33 cellular contexts compared by ENCODE assay signal in genomic region chr10:7734821-7735220, GRCh38. TPM values are rescaled to one million over a fixed set of nuclear protein-coding genes. Genes with fewer than 3 reads are reported as not detected.
"Had no signal": no experiment of that assay in that cellular context is flagged by ENCODE, and none has a peak within 500 bp of the region (broad histone marks: within the 10 kb centered on the region; RNA-seq: fewer than 3 reads in every experiment).

No MANE protein-coding gene starts in this region.

- H3K4me3 Mint-ChIP-seq: activated CD8-positive, alpha-beta memory T cell treated with anti-CD3 and anti-CD28 coated beads, Interleukin-2, amount 10 ng/mL, durations not matched to agents 7 days and 5 days; activated CD8-positive, alpha-beta T cell treated with anti-CD3 and anti-CD28 coated beads, Interleukin-2, amount 10 ng/mL, durations not matched to agents 7 days and 5 days; activated naive CD8-positive, alpha-beta T cell treated with anti-CD3 and anti-CD28 coated beads, Interleukin-2, amount 50 U/mL, for 24 hours; activated T-cell treated with anti-CD3 and anti-CD28 coated beads, Interleukin-2, amount 50 U/mL, for 4 hours; T-helper 2 cell treated with Interferon-gamma antibody and Interleukin-4, amounts not matched to agents 5 μg/mL and 100 μg/mL, for 36 hours had no signal

- DNase-seq: activated CD4-positive, alpha-beta T cell treated with anti-CD3 and anti-CD28 coated beads for 48 hours; activated CD4-positive, alpha-beta T cell treated with anti-CD3 and anti-CD28 coated beads, Interleukin-2, amount 50 U/mL, for 4 hours; activated CD4-positive, CD25-positive, alpha-beta regulatory T cell treated with anti-CD3 and anti-CD28 coated beads, Interleukin-2, amount 50 U/mL, for 72 hours; activated CD8-positive, alpha-beta memory T cell treated with anti-CD3 and anti-CD28 coated beads, Interleukin-2, amount 10 ng/mL, durations not matched to agents 7 days and 5 days; activated CD8-positive, alpha-beta T cell treated with anti-CD3 and anti-CD28 coated beads, Interleukin-2, amount 10 ng/mL, durations not matched to agents 7 days and 5 days; activated effector memory CD4-positive, alpha-beta T cell treated with anti-CD3 and anti-CD28 coated beads, Interleukin-2, amount 50 U/mL, for 16 hours; activated naive CD4-positive, alpha-beta T cell treated with Interleukin-2 at 50 U/mL for 16 hours; activated naive CD8-positive, alpha-beta T cell treated with anti-CD3 and anti-CD28 coated beads, Interleukin-2, amount 50 U/mL, for 24 hours; activated T-cell treated with anti-CD3 and anti-CD28 coated beads, Interleukin-2, amount 50 U/mL, for 4 hours; amniotic stem cell; body of pancreas; central memory CD4-positive, alpha-beta T cell; Kasumi-1; KBM-7; NCI-H146; NCI-H187 treated with DMSO at 0.1 percent for 48 hours; NCI-H2171; NCI-H2227 treated with DMSO at 0.1 percent for 48 hours; NCI-H446 treated with DMSO at 0.1 percent for 48 hours; NCI-H526; NCI-H82; NK-92 treated with Interleukin-12 subunit alpha and Interleukin-12 subunit beta, amount 100 ng/mL, for 24 hours; OCI-M1; RPMI8226; SJCRH30; SK-N-SH; SW 1271 had no signal

- H3K9me3 Mint-ChIP-seq: activated naive CD4-positive, alpha-beta T cell treated with anti-CD3 and anti-CD28 coated beads, Interleukin-2, amount 50 U/mL, for 72 hours; activated naive CD8-positive, alpha-beta T cell treated with anti-CD3 and anti-CD28 coated beads, Interleukin-2, amount 50 U/mL, for 24 hours; activated T-cell treated with anti-CD3 and anti-CD28 coated beads, Interleukin-2, amount 50 U/mL, for 4 hours; T-helper 2 cell treated with Interferon-gamma antibody and Interleukin-4, amounts not matched to agents 5 μg/mL and 100 μg/mL, for 36 hours had no signal

- H3K4me1 Mint-ChIP-seq: activated naive CD8-positive, alpha-beta T cell treated with anti-CD3 and anti-CD28 coated beads, Interleukin-2, amount 50 U/mL, for 24 hours had no signal

- H3K9me3 ChIP-seq: ascending aorta, body of pancreas, SJCRH30, SK-N-SH had no signal

- H3K4me1 ChIP-seq: ascending aorta, body of pancreas, SJCRH30 had no signal

- H3K36me3 ChIP-seq: ascending aorta, SJCRH30 had no signal

- H3K27me3 ChIP-seq: ascending aorta, body of pancreas, SJCRH30 had no signal

- H3K27ac ChIP-seq: ascending aorta, body of pancreas, SJCRH30 had no signal

- H3K4me2 ChIP-seq: SK-N-SH had no signal

- H3K36me3 Mint-ChIP-seq: activated CD8-positive, alpha-beta memory T cell treated with anti-CD3 and anti-CD28 coated beads, Interleukin-2, amount 10 ng/mL, durations not matched to agents 7 days and 5 days; activated naive CD4-positive, alpha-beta T cell treated with anti-CD3 and anti-CD28 coated beads, Interleukin-2, amount 50 U/mL, for 72 hours had no signal

- H3K27ac Mint-ChIP-seq: activated CD8-positive, alpha-beta memory T cell treated with anti-CD3 and anti-CD28 coated beads, Interleukin-2, amount 10 ng/mL, durations not matched to agents 7 days and 5 days; activated CD8-positive, alpha-beta T cell treated with anti-CD3 and anti-CD28 coated beads, Interleukin-2, amount 10 ng/mL, durations not matched to agents 7 days and 5 days; activated naive CD4-positive, alpha-beta T cell treated with anti-CD3 and anti-CD28 coated beads, Interleukin-2, amount 50 U/mL, for 72 hours; activated naive CD8-positive, alpha-beta T cell treated with anti-CD3 and anti-CD28 coated beads, Interleukin-2, amount 50 U/mL, for 24 hours; T-helper 2 cell treated with Interferon-gamma antibody and Interleukin-4, amounts not matched to agents 5 μg/mL and 100 μg/mL, for 36 hours had no signal

- H3K9ac ChIP-seq: SK-N-SH had no signal

- H3K27me3 Mint-ChIP-seq: activated naive CD8-positive, alpha-beta T cell treated with anti-CD3 and anti-CD28 coated beads, Interleukin-2, amount 50 U/mL, for 24 hours had no signal

- H3K4me3 ChIP-seq: ascending aorta, body of pancreas, SJCRH30 had no signal

RNA-seq across cellular contexts. Expression of gene ITIH2, which starts 31.7 kb away (rescaled TPM):
- total RNA-seq: activated CD8-positive, alpha-beta memory T cell treated with anti-CD3 and anti-CD28 coated beads, Interleukin-2, amount 10 ng/mL, durations not matched to agents 7 days and 5 days; activated CD8-positive, alpha-beta T cell treated with anti-CD3 and anti-CD28 coated beads, Interleukin-2, amount 10 ng/mL, durations not matched to agents 7 days and 5 days; activated naive CD4-positive, alpha-beta T cell treated with anti-CD3 and anti-CD28 coated beads, Interleukin-2, amount 50 U/mL, for 72 hours; body of pancreas; bronchial epithelial cell; Right ventricle myocardium inferior; SJCRH30; T-helper 1 cell treated with Interleukin-12 subunit alpha and Interleukin-12 subunit beta and Interleukin-4 antibody, amounts not matched to agents 30 ng/mL and 1 ng/mL, for 36 hours had no signal
- polyA plus RNA-seq: SK-N-SH had no signal
